28 cellular contexts compared by ENCODE assay signal in the genomic region with DNA sequence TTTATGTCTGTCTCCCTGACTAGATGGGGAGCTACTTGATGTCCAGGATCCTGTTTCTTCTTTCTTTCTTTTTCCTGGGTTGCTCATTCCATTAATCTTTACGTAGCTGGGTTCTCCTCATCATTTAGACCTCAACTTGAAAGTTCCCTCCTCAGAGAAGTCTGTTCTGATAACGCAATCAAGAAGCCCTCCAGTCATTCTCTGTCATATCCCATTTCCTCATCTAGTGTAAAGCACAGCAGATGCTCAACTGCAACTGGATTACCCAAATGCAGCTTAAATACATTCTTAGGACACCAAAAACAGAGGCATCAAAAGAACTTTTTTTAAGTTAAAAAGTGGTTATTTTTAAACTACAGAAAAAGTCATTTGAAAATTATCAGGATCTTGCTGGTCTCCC. TPM values are rescaled to one million over a fixed set of nuclear protein-coding genes. Genes with fewer than 3 reads are reported as not detected.
"Had no signal": no experiment of that assay in that cellular context is flagged by ENCODE, and none has a peak within 500 bp of the region (broad histone marks: within the 10 kb centered on the region; RNA-seq: fewer than 3 reads in every experiment).

No MANE protein-coding gene starts in this region.

- H3K9me3 Mint-ChIP-seq: activated CD4-positive, alpha-beta T cell treated with anti-CD3 and anti-CD28 coated beads, Interleukin-2, amount 10 ng/mL, durations not matched to agents 24 days and 14 days; activated CD8-positive, alpha-beta T cell treated with anti-CD3 and anti-CD28 coated beads for 36 hours; activated naive CD4-positive, alpha-beta T cell treated with anti-CD3 and anti-CD28 coated beads for 36 hours; activated naive CD4-positive, alpha-beta T cell treated with anti-CD3 and anti-CD28 coated beads, Interleukin-2, amount 50 U/mL, for 72 hours; brain had no signal

- H3K4me1 ChIP-seq: SJSA1 had no signal

- H3K4me3 ChIP-seq: PC-9, SJSA1 had no signal

- H3K4me3 Mint-ChIP-seq: activated CD4-positive, alpha-beta T cell treated with anti-CD3 and anti-CD28 coated beads, Interleukin-2, amount 10 ng/mL, durations not matched to agents 24 days and 14 days; activated CD8-positive, alpha-beta T cell treated with anti-CD3 and anti-CD28 coated beads for 36 hours; activated naive CD4-positive, alpha-beta T cell treated with anti-CD3 and anti-CD28 coated beads for 36 hours; brain had no signal

- H3K4me2 ChIP-seq: PC-9 had no signal

- DNase-seq: activated CD4-positive, alpha-beta T cell treated with anti-CD3 and anti-CD28 coated beads, Interleukin-2, amount 10 ng/mL, durations not matched to agents 24 days and 14 days; activated CD4-positive, alpha-beta T cell treated with anti-CD3 and anti-CD28 coated beads, Interleukin-2, amount 50 U/mL, for 4 hours; activated CD8-positive, alpha-beta T cell treated with anti-CD3 and anti-CD28 coated beads for 36 hours; activated gamma-delta T cell treated with Interleukin-2 at 50 U/mL for 16 hours; activated naive CD4-positive, alpha-beta T cell treated with anti-CD3 and anti-CD28 coated beads for 36 hours; activated T-cell treated with anti-CD3 and anti-CD28 coated beads, Interleukin-2, amount 50 U/mL, for 1 hour; anterior cingulate cortex; caudate nucleus; cerebellar nuclear complex; Karpas-422; KBM-7; NCI-H1048; NCI-H1105 treated with DMSO at 0.1 percent for 48 hours; NCI-H1436; NCI-H1694; NCI-H1930; NCI-H345; NCI-H524 treated with DMSO at 0.1 percent for 48 hours; PC-9; Right ventricle myocardium superior; T1000 had no signal

- H3K27me3 ChIP-seq: SJSA1 had no signal

- H3K9me3 ChIP-seq: SJSA1 had no signal

- H3K36me3 ChIP-seq: SJSA1 had no signal

- H3K36me3 Mint-ChIP-seq: activated naive CD4-positive, alpha-beta T cell treated with anti-CD3 and anti-CD28 coated beads, Interleukin-2, amount 50 U/mL, for 72 hours; brain had no signal

- H3K4me1 Mint-ChIP-seq: activated CD4-positive, alpha-beta T cell treated with anti-CD3 and anti-CD28 coated beads, Interleukin-2, amount 10 ng/mL, durations not matched to agents 24 days and 14 days had no signal

- H2AFZ ChIP-seq: PC-9 had no signal

- ATAC-seq: activated CD8-positive, alpha-beta T cell treated with anti-CD3 and anti-CD28 coated beads for 36 hours; activated naive CD4-positive, alpha-beta T cell treated with anti-CD3 and anti-CD28 coated beads, Interleukin-2, amount 50 U/mL, for 72 hours had no signal

- H3K27ac Mint-ChIP-seq: activated CD4-positive, alpha-beta T cell treated with anti-CD3 and anti-CD28 coated beads, Interleukin-2, amount 10 ng/mL, durations not matched to agents 24 days and 14 days; activated CD8-positive, alpha-beta T cell treated with anti-CD3 and anti-CD28 coated beads for 36 hours; activated naive CD4-positive, alpha-beta T cell treated with anti-CD3 and anti-CD28 coated beads for 36 hours; activated naive CD4-positive, alpha-beta T cell treated with anti-CD3 and anti-CD28 coated beads, Interleukin-2, amount 50 U/mL, for 72 hours; brain had no signal

- H3K27ac ChIP-seq: PC-9, SJSA1 had no signal

- H3K27me3 Mint-ChIP-seq: activated CD8-positive, alpha-beta T cell treated with anti-CD3 and anti-CD28 coated beads for 36 hours had no signal

RNA-seq across cellular contexts. Expression of a gene that starts 51.7 kb away (rescaled TPM):
- total RNA-seq: activated CD4-positive, alpha-beta T cell treated with anti-CD3 and anti-CD28 coated beads, Interleukin-2, amount 10 ng/mL, durations not matched to agents 24 days and 14 days; activated CD8-positive, alpha-beta memory T cell treated with anti-CD3 and anti-CD28 coated beads for 36 hours; activated CD8-positive, alpha-beta T cell treated with anti-CD3 and anti-CD28 coated beads for 36 hours; activated naive CD4-positive, alpha-beta T cell treated with anti-CD3 and anti-CD28 coated beads for 36 hours; NCI-H460; SJSA1; T-helper 1 cell treated with Interleukin-12 subunit alpha and Interleukin-12 subunit beta and Interleukin-4 antibody, amounts not matched to agents 30 ng/mL and 1 ng/mL, for 36 hours; T-helper 2 cell treated with Interferon-gamma antibody and Interleukin-4, amounts not matched to agents 100 ng/mL and 5 ng/mL, for 36 hours had no signal
